In the genomic region with DNA sequence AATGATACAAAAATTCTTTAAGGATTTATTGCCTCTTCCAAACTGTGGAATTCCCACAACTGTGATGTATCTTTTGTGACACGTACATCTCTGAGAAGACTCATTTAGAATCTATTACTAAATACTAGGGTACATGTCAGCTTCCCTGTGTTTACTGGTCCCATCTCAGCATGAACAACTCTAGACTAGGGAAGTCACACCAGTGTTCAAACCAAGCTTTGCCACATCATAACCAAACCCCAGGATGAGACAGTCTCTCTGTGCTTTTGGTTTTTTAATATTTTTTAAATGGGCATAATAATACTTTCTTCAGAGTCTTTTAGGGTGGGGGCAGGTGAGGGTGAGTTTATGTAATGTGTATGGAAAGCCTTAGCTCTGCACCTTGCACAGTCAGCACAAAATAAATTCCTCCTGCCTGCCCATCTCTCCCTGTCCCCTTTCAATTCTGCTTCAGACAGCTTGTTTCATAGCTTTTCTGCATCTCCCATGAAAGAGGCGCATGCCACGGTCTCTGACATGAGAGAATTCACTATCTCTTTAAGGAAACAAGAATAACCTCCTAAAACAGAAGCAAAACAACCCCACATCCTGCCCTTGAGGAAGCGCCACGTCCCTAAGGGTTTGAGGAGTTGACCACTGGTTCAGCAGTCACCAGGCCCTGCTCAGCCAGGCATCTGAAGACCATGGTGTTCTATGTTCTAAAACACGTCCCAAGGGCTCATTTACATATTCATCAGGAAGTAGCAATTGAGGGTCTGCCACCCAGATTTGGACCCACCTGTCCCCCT, we compare ENCODE assay signal across 10 cellular contexts.
DNase-seq lines count a peak whose midpoint lies in the region; ATAC-seq and TF ChIP-seq lines count a peak whose summit lies in the region.
"Had no signal": no experiment of that assay in that cellular context is flagged by ENCODE, and none has a peak within 500 bp of the region (broad histone marks: within the 10 kb centered on the region; RNA-seq: fewer than 3 reads in every experiment).

No MANE protein-coding gene starts in this region.

- peak overlapping the region; percentile 67 for H3K27ac ChIP-seq in left ventricle myocardium inferior (replicated peaks)
- H3K27ac ChIP-seq: brain microvascular endothelial cell had no signal

- no peak for TF ChIP-seq CTCF in left ventricle myocardium inferior (IDR thresholded peaks at IDR 0.05; ENCODE audit: borderline replicate concordance)

- no peak overlapping the region for H3K4me3 ChIP-seq in left ventricle myocardium inferior

- peak; percentile 94 for ATAC-seq in GM18511 (IDR thresholded peaks at IDR 0.05; ENCODE audit: unreplicated experiment)
- ATAC-seq in GM21423 (IDR thresholded peaks at IDR 0.05; ENCODE audit: unreplicated experiment) = peak; percentile 93
- peak; percentile 95 for ATAC-seq in HG03432 (IDR thresholded peaks at IDR 0.05; ENCODE audit: unreplicated experiment)

- no peaks in the 10 kb centered on the region for H3K36me3 ChIP-seq in left ventricle myocardium inferior
- H3K36me3 ChIP-seq: brain microvascular endothelial cell had no signal

- in situ Hi-C loops in ACHN (cut with HindIII; ENCODE audit: low pct_ligation_motif_present, low pct_unique_long_range_greater_than_20kb, low sequenced_read_pairs) = no loop called here

- intact Hi-C loops in left ventricle myocardium inferior (cut with micrococcal nuclease) = no loop called here

- no peak for DNase-seq in left ventricle myocardium inferior
- no peak for DNase-seq in ACHN
- no peak for DNase-seq in NCI-H1417 (lab: John Stamatoyannopoulos, UW)
- no peak for DNase-seq in AG08396 (ENCODE audit: low spot score)
- DNase-seq in DMS53 treated with DMSO at 0.1 percent for 48 hours (lab: John Stamatoyannopoulos, UW; ENCODE audit: unreplicated experiment) = no peak
- DNase-seq: brain microvascular endothelial cell, NCI-H187 treated with DMSO at 0.1 percent for 48 hours had no signal

- peaks cover 30% of the 10 kb centered on the region for H3K4me1 ChIP-seq in left ventricle myocardium inferior

- H3K9me3 ChIP-seq in left ventricle myocardium inferior (replicated peaks) = peaks cover 2% of the 10 kb centered on the region

- H3K27me3 ChIP-seq in left ventricle myocardium inferior (ENCODE audit: low read depth) = no peaks in the 10 kb centered on the region
- H3K27me3 ChIP-seq: brain microvascular endothelial cell had no signal
